In the genomic region with DNA sequence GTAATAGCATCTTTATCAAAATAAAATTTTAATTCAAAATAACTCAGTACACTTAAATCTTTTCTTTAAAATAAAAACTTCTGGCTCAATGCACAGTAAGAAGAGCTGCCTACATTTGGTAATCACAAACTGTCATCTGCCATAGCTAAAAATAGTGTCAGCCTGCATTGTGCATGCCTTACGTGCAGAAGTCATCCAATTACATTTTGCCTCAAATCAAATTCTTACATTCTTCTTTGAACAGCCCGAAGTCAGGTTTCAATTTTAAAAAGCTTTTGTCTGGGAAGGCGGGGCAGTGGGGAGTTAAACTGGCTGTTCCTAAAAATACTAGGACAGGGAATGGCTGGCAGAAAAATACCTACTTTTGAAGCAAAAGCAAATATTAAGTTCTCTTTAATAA, we compare ENCODE assay signal across 10 cellular contexts. TPM values are rescaled to one million over a fixed set of nuclear protein-coding genes. Genes with fewer than 3 reads are reported as not detected.
DNase-seq lines count a peak whose midpoint lies in the region; ATAC-seq, FAIRE-seq and TF ChIP-seq lines count a peak whose summit lies in the region.
"Had no signal": no experiment of that assay in that cellular context is flagged by ENCODE, and none has a peak within 500 bp of the region (broad histone marks: within the 10 kb centered on the region; RNA-seq: fewer than 3 reads in every experiment).

No MANE protein-coding gene starts in this region.

- H3K9ac ChIP-seq in SU-DHL-6 (ENCODE audit: low read length) = no peak overlapping the region
- no peak overlapping the region for H3K9ac ChIP-seq in keratinocyte (ENCODE audit: control insufficient read depth, extremely low read depth, insufficient read depth, low read length)

- peaks cover 91% of the 10 kb centered on the region for H3K79me2 ChIP-seq in SU-DHL-6 (ENCODE audit: insufficient read depth, low read length)
- H3K79me2 ChIP-seq in keratinocyte (ENCODE audit: control insufficient read depth, insufficient read depth, low read length) = peaks cover 100% of the 10 kb centered on the region

- no peaks in the 10 kb centered on the region for H3K9me2 ChIP-seq in SU-DHL-6 (replicated peaks; ENCODE audit: insufficient read depth, low read length)

- dilution Hi-C loops in keratinocyte (cut with MboI; ENCODE audit: extremely low pct_ligation_motif_present, low sequenced_read_pairs) = no loop called here

- peaks cover 0 to 7% of the 10 kb centered on the region in 2 donors for H3K36me3 Mint-ChIP-seq in CD4-positive, alpha-beta memory T cell

- CTCF ChIA-PET in BJ (lab: Yijun Ruan, JAX) (interaction anchor here (0.9 to 2.3 kb wide), 4 partner anchors 14 to 170 kb away, joined by 3 to 6 read pairs (median 5); no protein-coding TSS in a partner anchor), HEK293T (lab: Yijun Ruan, JAX) (interaction anchor here (0.5 kb wide), 1 partner anchor 203 kb away, joined by 3 read pairs; no protein-coding TSS in a partner anchor)
- CTCF ChIA-PET in CD4-positive, alpha-beta memory T cell (lab: Charles Lee; ENCODE audit: partially characterized antibody) = no interaction called here

- H4K20me1 ChIP-seq in SU-DHL-6 (ENCODE audit: low read depth, low read length) = peaks cover 23% of the 10 kb centered on the region
- H4K20me1 ChIP-seq in keratinocyte (ENCODE audit: control insufficient read depth, extremely low read depth, insufficient read depth, low read length) = peaks cover 29% of the 10 kb centered on the region

- H3K36me3 ChIP-seq in BJ (ENCODE audit: control insufficient read depth, insufficient read depth, low read length) (no peaks in the 10 kb centered on the region), SU-DHL-6 (ENCODE audit: low read length) (no peaks in the 10 kb centered on the region), keratinocyte (ENCODE audit: control insufficient read depth in 2 of 2, extremely low read depth in 1 of 2, insufficient read depth in 2 of 2, low read length in 2 of 2) (no peaks in the 10 kb centered on the region), gastroesophageal sphincter (no peaks in the 10 kb centered on the region)
- H3K36me3 ChIP-seq in CD4-positive, alpha-beta memory T cell (ENCODE audit: insufficient read depth, low read length) = no peaks in the 10 kb centered on the region

- H3K4me3 Mint-ChIP-seq in CD4-positive, alpha-beta memory T cell = peak overlapping the region in 1 of 8 donors; percentile 67
- H3K4me3 Mint-ChIP-seq: activated naive CD8-positive, alpha-beta T cell had no signal

- H3K9me3 ChIP-seq in SU-DHL-6 (ENCODE audit: insufficient read depth, low read length) (no peaks in the 10 kb centered on the region), keratinocyte (ENCODE audit: control insufficient read depth, low read depth, low read length) (no peaks in the 10 kb centered on the region), gastroesophageal sphincter (no peaks in the 10 kb centered on the region)
- H3K9me3 ChIP-seq in CD4-positive, alpha-beta memory T cell (ENCODE audit: control insufficient read depth in 1 of 2, low read length in 2 of 2) = no peaks in the 10 kb centered on the region

- H3K9me3 Mint-ChIP-seq in CD4-positive, alpha-beta memory T cell = no peaks in the 10 kb centered on the region

- no peak for FAIRE-seq in keratinocyte (lab: Jason Lieb, UNC)

- no peak for TF ChIP-seq POLR2A in gastroesophageal sphincter (IDR thresholded peaks at IDR 0.05)

- WGBS in gastroesophageal sphincter (ENCODE audit: low coverage in 1 of 2), 2 donors = 5 to 31% methylated on average over 3 of the region's 3 CpGs

- H3K27ac Mint-ChIP-seq in CD4-positive, alpha-beta memory T cell = peak overlapping the region in 1 of 7 donors; percentile 57
- H3K27ac Mint-ChIP-seq: activated naive CD8-positive, alpha-beta T cell had no signal

- no peak for ATAC-seq in gastroesophageal sphincter

- H3K4me2 ChIP-seq in SU-DHL-6 (ENCODE audit: low read depth, low read length, poor library complexity, severe bottlenecking) (peak overlapping the region; percentile 36), keratinocyte (ENCODE audit: control insufficient read depth, extremely low read depth, insufficient read depth, low read depth, low read length) (peak overlapping the region; percentile 49)

- no peaks in the 10 kb centered on the region for H3K27me3 Mint-ChIP-seq in CD4-positive, alpha-beta memory T cell
- H3K27me3 Mint-ChIP-seq: activated naive CD8-positive, alpha-beta T cell had no signal

- POLR2A ChIA-PET in BJ (lab: Charles Lee) = interaction anchor here (0.5 to 1.1 kb wide), 2 partner anchors 51 to 99 kb away, joined by 6 to 8 read pairs; a partner anchor contains a TSS
- POLR2A ChIA-PET in CD4-positive, alpha-beta memory T cell (lab: Charles Lee; ENCODE audit: partially characterized antibody) = no interaction called here
- POLR2A ChIA-PET in HEK293T (lab: Yijun Ruan, JAX) = no interaction called here

- H3K27ac ChIP-seq in SU-DHL-6 (ENCODE audit: low read depth, low read length) = no peak overlapping the region
- peak overlapping the region; percentile 3 for H3K27ac ChIP-seq in keratinocyte (ENCODE audit: control insufficient read depth, insufficient read depth, low read length)
- no peak overlapping the region for H3K27ac ChIP-seq in CD4-positive, alpha-beta memory T cell (ENCODE audit: low read depth, low read length)
- H3K27ac ChIP-seq in gastroesophageal sphincter = peak overlapping the region in 2 of 4 donors; percentile 35 to 44

- H2AFZ ChIP-seq in SU-DHL-6 (ENCODE audit: low read depth, low read length, severe bottlenecking) (no peak overlapping the region), keratinocyte (ENCODE audit: control insufficient read depth, low read length) (no peak overlapping the region)

- DNase-seq in BJ (ENCODE audit: low read depth) (peak; percentile 56), HS-27A (ENCODE audit: low read depth) (peak; percentile 50), keratinocyte (ENCODE audit: low read depth, low spot score) (no peak), HEK293T (ENCODE audit: extremely low spot score) (no peak)
- no peak for DNase-seq in CD4-positive, alpha-beta memory T cell
- no peak for DNase-seq in activated CD4-positive, CD25-positive, alpha-beta regulatory T cell (lab: John Stamatoyannopoulos, UW)
- DNase-seq: NCI-H1092 had no signal

- H3F3A ChIP-seq in SU-DHL-6 (ENCODE audit: insufficient read depth) = peaks cover 26% of the 10 kb centered on the region; the same call in 1 of the 2 replicates

- H3K9me1 ChIP-seq in keratinocyte (ENCODE audit: control insufficient read depth, extremely low read depth, insufficient read depth, low read length) = peaks cover 2% of the 10 kb centered on the region

- intact Hi-C loops in CD4-positive, alpha-beta memory T cell (cut with micrococcal nuclease) = no loop called here

- TF ChIP-seq CTCF in BJ (IDR thresholded peaks at IDR 0.05; ENCODE audit: insufficient read depth, low read depth, low read length) = no peak
- no peak for TF ChIP-seq CTCF in SU-DHL-6 (IDR thresholded peaks at IDR 0.05; ENCODE audit: insufficient read depth, low read length, poor library complexity, severe bottlenecking)
- TF ChIP-seq CTCF in keratinocyte (optimal IDR thresholded peaks at IDR 0.05 in 1 of 3, IDR thresholded peaks at IDR 0.05 in 1 of 3, conservative IDR thresholded peaks at IDR 0.05 in 1 of 3; ENCODE audit: extremely low read depth in 1 of 3, insufficient read depth in 2 of 3, low read length in 3 of 3) = no peak
- no peak for TF ChIP-seq CTCF in gastroesophageal sphincter (IDR thresholded peaks at IDR 0.05)

- H3K4me3 ChIP-seq in BJ (ENCODE audit: low read depth, low read length) = no peak overlapping the region
- H3K4me3 ChIP-seq in SU-DHL-6 (ENCODE audit: insufficient read depth, low read length, poor library complexity, severe bottlenecking) = no peak overlapping the region
- H3K4me3 ChIP-seq in keratinocyte (ENCODE audit: control insufficient read depth in 2 of 3, extremely low read depth in 1 of 3, insufficient read depth in 2 of 3, low read depth in 1 of 3, low read length in 3 of 3) = peak overlapping the region in 2 of 3 experiments; percentile 5 to 16
- no peak overlapping the region for H3K4me3 ChIP-seq in CD4-positive, alpha-beta memory T cell (ENCODE audit: low read length in 2 of 2)
- peak overlapping the region in 1 of 2 donors; percentile 7 for H3K4me3 ChIP-seq in gastroesophageal sphincter

- peaks cover 39% of the 10 kb centered on the region for H3K4me1 ChIP-seq in keratinocyte (ENCODE audit: control insufficient read depth, extremely low read depth, insufficient read depth, low read length)
- peaks cover 81% of the 10 kb centered on the region for H3K4me1 ChIP-seq in CD4-positive, alpha-beta memory T cell (ENCODE audit: insufficient read depth, low read length)
- peaks cover 28 to 98% (median 34%) of the 10 kb centered on the region in 3 donors for H3K4me1 ChIP-seq in gastroesophageal sphincter

- peaks cover 50 to 80% (median 71%) of the 10 kb centered on the region in 4 donors for H3K4me1 Mint-ChIP-seq in CD4-positive, alpha-beta memory T cell

- no peaks in the 10 kb centered on the region for H3K27me3 ChIP-seq in BJ (ENCODE audit: control insufficient read depth, insufficient read depth, low read length)
- H3K27me3 ChIP-seq in SU-DHL-6 (ENCODE audit: low read length) = no peaks in the 10 kb centered on the region
- no peaks in the 10 kb centered on the region for H3K27me3 ChIP-seq in keratinocyte (ENCODE audit: control insufficient read depth, extremely low read depth, insufficient read depth, low read length)
- H3K27me3 ChIP-seq in CD4-positive, alpha-beta memory T cell (ENCODE audit: insufficient read depth, low read length) = no peaks in the 10 kb centered on the region
- H3K27me3 ChIP-seq in gastroesophageal sphincter = no peaks in the 10 kb centered on the region

- TF ChIP-seq EP300 in gastroesophageal sphincter (IDR thresholded peaks at IDR 0.05) = no peak

TF ChIP-seq in HEK293T, 16 proteins besides CTCF, POLR2A, EP300 and RAD21:
- TF ChIP-seq L3MBTL2 (conservative IDR thresholded peaks at IDR 0.05) (no peak), SUZ12 (IDR thresholded peaks at IDR 0.05) (no peak), FOXA1 (IDR thresholded peaks at IDR 0.05) (no peak), SP1 (IDR thresholded peaks at IDR 0.05) (no peak), FOXM1 (IDR thresholded peaks at IDR 0.05; ENCODE audit: borderline replicate concordance) (no peak), NFRKB (IDR thresholded peaks at IDR 0.05) (no peak)

RNA-seq across cellular contexts. Expression of a gene that starts 51.1 kb away (rescaled TPM):
- polyA plus RNA-seq in BJ (2011; rRNA removed) = 219 and 400 TPM in 2 replicates
- polyA minus RNA-seq in BJ (2011; rRNA and poly(A)+ RNA removed) = 204 and 376 TPM in 2 replicates
- polyA plus RNA-seq in keratinocyte = 244 to 434 TPM (median 406 TPM) in 3 replicates
- 206 TPM for polyA plus RNA-seq in keratinocyte (2011; ENCODE audit: low read depth)
- polyA plus RNA-seq in keratinocyte (2011; cell fraction: cytosol; rRNA removed) = 257 and 472 TPM in 2 replicates
- 657 and 1,094 TPM in 2 replicates for polyA plus RNA-seq in keratinocyte (2011; cell fraction: nucleus; rRNA removed)
- 377 and 414 TPM in 2 replicates for polyA plus RNA-seq in keratinocyte (2012; ENCODE audit: low replicate concordance)
- polyA minus RNA-seq in keratinocyte = 170 to 479 TPM (median 356 TPM) in 3 replicates
- polyA minus RNA-seq in keratinocyte (2011; cell fraction: cytosol; rRNA and poly(A)+ RNA removed) = 181 TPM
- 288 and 556 TPM in 2 replicates for polyA minus RNA-seq in keratinocyte (2011; cell fraction: nucleus; rRNA and poly(A)+ RNA removed)
- total RNA-seq in CD4-positive, alpha-beta memory T cell = 10 to 100 TPM; 73.8 to 81.3 TPM
- 10 to 100 TPM; 89.1 to 90.0 TPM for polyA plus RNA-seq in CD4-positive, alpha-beta memory T cell
- total RNA-seq in gastroesophageal sphincter = 100 to 1,000 TPM; 216 to 304 (median 228) TPM

Comparison
In these comparisons a context has a peak if more than half of its experiments do, and no peak if none do; other contexts are left out.
1. DNase-seq: peak in BJ (single experiment) and HS-27A (single experiment); none in keratinocyte (single experiment), CD4-positive, alpha-beta memory T cell (0 of 5), HEK293T (single experiment) and activated CD4-positive, CD25-positive, alpha-beta regulatory T cell (0 of 4).
2. H3K4me3 ChIP-seq: peak in keratinocyte (2 of 3); none in BJ (single experiment), SU-DHL-6 (single experiment) and CD4-positive, alpha-beta memory T cell (0 of 2).